In the genomic region with DNA sequence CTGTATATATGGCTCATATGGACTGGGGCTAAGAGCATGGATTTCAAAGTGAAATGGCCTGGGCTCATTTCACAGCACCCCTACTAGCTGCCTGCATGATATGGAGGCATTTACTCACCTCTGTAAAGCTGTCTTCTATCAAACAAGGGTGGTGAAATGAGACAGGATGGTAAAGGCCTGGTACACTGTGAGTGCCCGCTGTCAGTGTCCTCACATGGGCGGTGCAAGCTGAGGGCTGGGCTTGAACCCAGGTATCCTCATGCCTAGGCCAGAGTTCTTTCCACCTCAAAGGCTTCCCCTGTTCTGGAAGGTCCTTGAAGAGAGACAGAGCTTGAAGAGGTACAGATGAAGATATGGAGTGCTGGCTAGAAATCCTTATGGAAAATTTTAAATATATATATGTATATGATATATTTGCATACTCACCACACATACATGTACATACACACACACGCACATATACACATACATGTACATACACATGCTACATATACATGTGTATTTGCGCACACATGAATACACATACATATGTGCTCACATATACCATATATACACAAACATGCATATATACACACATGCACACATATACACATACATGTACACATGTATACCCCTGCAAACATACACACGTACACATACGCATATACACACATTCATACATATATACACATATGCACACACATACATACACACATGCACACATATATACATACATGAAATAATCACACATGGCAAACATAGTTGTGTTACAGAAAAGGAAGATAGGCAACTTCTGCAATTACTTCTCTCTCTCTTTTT, we compare ENCODE assay signal across 21 cellular contexts. TPM values are rescaled to one million over a fixed set of nuclear protein-coding genes. Genes with fewer than 3 reads are reported as not detected.
DNase-seq lines count a peak whose midpoint lies in the region; ATAC-seq, FAIRE-seq and TF ChIP-seq lines count a peak whose summit lies in the region.
"Had no signal": no experiment of that assay in that cellular context is flagged by ENCODE, and none has a peak within 500 bp of the region (broad histone marks: within the 10 kb centered on the region; RNA-seq: fewer than 3 reads in every experiment).

No MANE protein-coding gene starts in this region.

- peaks cover 0 to 10% of the 10 kb centered on the region in 2 donors for H3K9me3 Mint-ChIP-seq in activated naive CD4-positive, alpha-beta T cell treated with anti-CD3 and anti-CD28 coated beads, Interleukin-2, amount 50 U/mL, for 72 hours
- no peaks in the 10 kb centered on the region for H3K9me3 Mint-ChIP-seq in activated CD4-positive, alpha-beta memory T cell treated with anti-CD3 and anti-CD28 coated beads for 36 hours
- H3K9me3 Mint-ChIP-seq: activated naive CD4-positive, alpha-beta T cell treated with anti-CD3 and anti-CD28 coated beads for 36 hours; naive B cell had no signal

- WGBS in esophagus muscularis mucosa = 89% methylated on average over 5 of the region's 6 CpGs

- CTCF ChIA-PET in activated CD4-positive, alpha-beta memory T cell treated with anti-CD3 and anti-CD28 coated beads for 36 hours (lab: Charles Lee) = interaction anchor here (2.2 kb wide), 1 partner anchor 81 kb away, joined by 6 read pairs; no protein-coding TSS in a partner anchor

- H3K9me3 ChIP-seq in esophagus muscularis mucosa = no peaks in the 10 kb centered on the region
- H3K9me3 ChIP-seq: ovary had no signal

- intact Hi-C loops in activated CD4-positive, alpha-beta memory T cell treated with anti-CD3 and anti-CD28 coated beads for 36 hours (cut with micrococcal nuclease) = loop anchor here (5.0 to 10.0 kb wide), 3 partner anchors 127 to 1132 kb away; partner anchors contain the start of gene USP47
- intact Hi-C loops in esophagus muscularis mucosa (cut with DNase I) = no loop called here

- peaks cover 0 to 17% (median 14%) of the 10 kb centered on the region in 4 donors for H3K36me3 ChIP-seq in esophagus muscularis mucosa
- H3K36me3 ChIP-seq: ovary had no signal

- peak; percentile 87 for FAIRE-seq in urothelium cell line (lab: Jason Lieb, UNC)
- FAIRE-seq: colon had no signal

- TF ChIP-seq CTCF in esophagus muscularis mucosa (IDR thresholded peaks at IDR 0.05) = no peak

- POLR2A ChIA-PET in activated CD4-positive, alpha-beta memory T cell treated with anti-CD3 and anti-CD28 coated beads for 36 hours (lab: Charles Lee) = interaction anchor here (0.5 kb wide), 1 partner anchor 41 kb away, joined by 3 read pairs; no protein-coding TSS in a partner anchor

- peaks cover 19 to 49% of the 10 kb centered on the region in 2 donors for H3K36me3 Mint-ChIP-seq in activated naive CD4-positive, alpha-beta T cell treated with anti-CD3 and anti-CD28 coated beads, Interleukin-2, amount 50 U/mL, for 72 hours
- peaks cover 15% of the 10 kb centered on the region for H3K36me3 Mint-ChIP-seq in activated CD4-positive, alpha-beta memory T cell treated with anti-CD3 and anti-CD28 coated beads for 36 hours
- H3K36me3 Mint-ChIP-seq: naive B cell had no signal

- H3K4me3 Mint-ChIP-seq in activated CD4-positive, alpha-beta memory T cell treated with anti-CD3 and anti-CD28 coated beads for 36 hours = no peak overlapping the region
- H3K4me3 Mint-ChIP-seq: activated naive CD4-positive, alpha-beta T cell treated with anti-CD3 and anti-CD28 coated beads for 36 hours; naive B cell had no signal

- peaks cover 32 to 72% (median 65%) of the 10 kb centered on the region in 4 donors for H3K4me1 ChIP-seq in esophagus muscularis mucosa

- peak overlapping the region; percentile 24 to 91 (median 88) for H3K27ac ChIP-seq in esophagus muscularis mucosa (replicated peaks in 1 of 4)

- ATAC-seq in activated naive CD4-positive, alpha-beta T cell treated with anti-CD3 and anti-CD28 coated beads, Interleukin-2, amount 50 U/mL, for 72 hours = no peak
- ATAC-seq in HG02678 (IDR thresholded peaks at IDR 0.05; ENCODE audit: unreplicated experiment) = no peak
- ATAC-seq: left cardiac atrium had no signal

- TF ChIP-seq EP300 in esophagus muscularis mucosa (IDR thresholded peaks at IDR 0.05) = no peak

- H3K27me3 ChIP-seq in esophagus muscularis mucosa = no peaks in the 10 kb centered on the region
- H3K27me3 ChIP-seq: ovary had no signal

- no peak overlapping the region for H3K4me3 ChIP-seq in esophagus muscularis mucosa
- H3K4me3 ChIP-seq: ovary had no signal

- no peak for DNase-seq in activated naive CD4-positive, alpha-beta T cell treated with anti-CD3 and anti-CD28 coated beads, Interleukin-2, amount 50 U/mL, for 72 hours (ENCODE audit: low spot score in 2 of 2)
- no peak for DNase-seq in activated naive CD4-positive, alpha-beta T cell (lab: John Stamatoyannopoulos, UW)
- DNase-seq in activated CD4-positive, alpha-beta memory T cell treated with anti-CD3 and anti-CD28 coated beads for 36 hours = peak; percentile 7
- DNase-seq in esophagus muscularis mucosa (ENCODE audit: extremely low spot score) (no peak), urothelium cell line (ENCODE audit: low spot score) (no peak), dedifferentiated amniotic fluid mesenchymal stem cell (ENCODE audit: extremely low spot score) (no peak)
- no peak for DNase-seq in effector CD8-positive, alpha-beta T cell (lab: John Stamatoyannopoulos, UW)
- DNase-seq: activated naive CD4-positive, alpha-beta T cell treated with anti-CD3 and anti-CD28 coated beads for 36 hours; anterior cingulate cortex; C1 segment of cervical spinal cord; Karpas-422; left cardiac atrium; naive B cell; NCI-H187 treated with DMSO at 0.1 percent for 48 hours; NCI-H82; SHP77 treated with DMSO at 0.1 percent for 48 hours; SW 1271 had no signal

- H3K27ac Mint-ChIP-seq in activated naive CD4-positive, alpha-beta T cell treated with anti-CD3 and anti-CD28 coated beads, Interleukin-2, amount 50 U/mL, for 72 hours = peak overlapping the region; percentile 41 to 89
- peak overlapping the region; percentile 46 for H3K27ac Mint-ChIP-seq in activated CD4-positive, alpha-beta memory T cell treated with anti-CD3 and anti-CD28 coated beads for 36 hours

- peaks cover 77% of the 10 kb centered on the region for H3K4me1 Mint-ChIP-seq in activated CD4-positive, alpha-beta memory T cell treated with anti-CD3 and anti-CD28 coated beads for 36 hours (ENCODE audit: low read depth)
- H3K4me1 Mint-ChIP-seq: naive B cell had no signal

- no peak for TF ChIP-seq POLR2A in esophagus muscularis mucosa (IDR thresholded peaks at IDR 0.05; ENCODE audit: low read depth)

- no peaks in the 10 kb centered on the region for H3K27me3 Mint-ChIP-seq in activated CD4-positive, alpha-beta memory T cell treated with anti-CD3 and anti-CD28 coated beads for 36 hours

RNA-seq across cellular contexts. Expression of gene MICAL2, which starts 44.7 kb away (rescaled TPM):
- 100 to 1,000 TPM in 1 of 2 donors, 10 to 100 TPM in 1; 60.8 to 124 TPM for total RNA-seq in activated naive CD4-positive, alpha-beta T cell treated with anti-CD3 and anti-CD28 coated beads, Interleukin-2, amount 50 U/mL, for 72 hours
- 100 to 1,000 TPM; 213 to 220 TPM for total RNA-seq in activated CD4-positive, alpha-beta memory T cell treated with anti-CD3 and anti-CD28 coated beads for 36 hours
- 100 to 1,000 TPM; 195 to 499 (median 259) TPM for total RNA-seq in esophagus muscularis mucosa
- total RNA-seq: OCI-LY7 had no signal
